Comparison of ENCODE assay signal across 12 cellular contexts in genomic region chr18:57427429-57428181, GRCh38. TPM values are rescaled to one million over a fixed set of nuclear protein-coding genes. Genes with fewer than 3 reads are reported as not detected.
DNase-seq lines count a peak whose midpoint lies in the region; ATAC-seq and TF ChIP-seq lines count a peak whose summit lies in the region.
"Had no signal": no experiment of that assay in that cellular context is flagged by ENCODE, and none has a peak within 500 bp of the region (broad histone marks: within the 10 kb centered on the region; RNA-seq: fewer than 3 reads in every experiment).

No MANE protein-coding gene starts in this region.

- H3K27me3 ChIP-seq in H7 (ENCODE audit: control insufficient read depth, insufficient read depth, low read length) (peaks cover 67% of the 10 kb centered on the region), duodenal mucosa (ENCODE audit: control insufficient read depth in 1 of 2, insufficient read depth in 2 of 2, low read length in 2 of 2) (peaks cover 12 to 19% of the 10 kb centered on the region in 2 donors), gastrocnemius medialis (peaks cover 62 to 90% (median 84%) of the 10 kb centered on the region in 3 donors)

- H3K4me3 Mint-ChIP-seq in activated CD4-positive, alpha-beta T cell treated with anti-CD3 and anti-CD28 coated beads, Interleukin-2, amount 10 ng/mL, durations not matched to agents 7 days and 5 days, result no peak overlapping the region

- DNase-seq in H7, result peak; percentile 87
- no peak for DNase-seq in left lobe of liver (ENCODE audit: low spot score)
- no peak for DNase-seq in gastrocnemius medialis
- DNase-seq in COLO668 (lab: John Stamatoyannopoulos, UW; ENCODE audit: unreplicated experiment), result no peak
- no peak for DNase-seq in central memory CD4-positive, alpha-beta T cell
- DNase-seq in activated CD4-positive, alpha-beta T cell treated with anti-CD3 and anti-CD28 coated beads, Interleukin-2, amount 10 ng/mL, durations not matched to agents 7 days and 5 days, result no peak
- DNase-seq: NCI-H187 treated with DMSO at 0.1 percent for 48 hours; stimulated activated CD4-positive, alpha-beta T cell treated with anti-CD3 and anti-CD28 coated beads, Interleukin-4, amount 100 ng/mL, for 1 hour had no signal

- POLR2A ChIA-PET in activated CD4-positive, alpha-beta T cell treated with anti-CD3 and anti-CD28 coated beads, Interleukin-2, amount 10 ng/mL, durations not matched to agents 7 days and 5 days (lab: Charles Lee), result no interaction called here

- peak overlapping the region; percentile 77 to 97 for H3K9ac ChIP-seq in duodenal mucosa (ENCODE audit: low read depth in 1 of 2, low read length in 2 of 2)

- H3K4me1 ChIP-seq in duodenal mucosa (ENCODE audit: control insufficient read depth in 1 of 2, insufficient read depth in 2 of 2, low read length in 2 of 2), result peaks cover 1 to 6% of the 10 kb centered on the region in 2 donors
- peaks cover 0 to 2% of the 10 kb centered on the region in 2 donors for H3K4me1 ChIP-seq in gastrocnemius medialis

- CTCF ChIA-PET in activated CD4-positive, alpha-beta T cell treated with anti-CD3 and anti-CD28 coated beads, Interleukin-2, amount 10 ng/mL, durations not matched to agents 7 days and 5 days (lab: Charles Lee), result no interaction called here

- TF ChIP-seq CTCF in gastrocnemius medialis (IDR thresholded peaks at IDR 0.05 in 4 of 5, conservative IDR thresholded peaks at IDR 0.05 in 1 of 5), result no peak

- peaks cover 5% of the 10 kb centered on the region for H3K4me1 Mint-ChIP-seq in activated CD4-positive, alpha-beta T cell treated with anti-CD3 and anti-CD28 coated beads, Interleukin-2, amount 10 ng/mL, durations not matched to agents 7 days and 5 days

- in situ Hi-C loops in gastrocnemius medialis (cut with MboI; ENCODE audit: low sequenced_read_pairs in 4 of 4), result no loop called here

- peaks cover 5% of the 10 kb centered on the region for H3K9me3 Mint-ChIP-seq in activated CD4-positive, alpha-beta T cell treated with anti-CD3 and anti-CD28 coated beads, Interleukin-2, amount 10 ng/mL, durations not matched to agents 7 days and 5 days

- peaks cover 4% of the 10 kb centered on the region for H3K36me3 Mint-ChIP-seq in activated CD4-positive, alpha-beta T cell treated with anti-CD3 and anti-CD28 coated beads, Interleukin-2, amount 10 ng/mL, durations not matched to agents 7 days and 5 days (ENCODE audit: low read depth)

- no peak overlapping the region for H3K27ac Mint-ChIP-seq in activated CD4-positive, alpha-beta T cell treated with anti-CD3 and anti-CD28 coated beads, Interleukin-2, amount 10 ng/mL, durations not matched to agents 7 days and 5 days

- H3K27me3 Mint-ChIP-seq in activated CD4-positive, alpha-beta T cell treated with anti-CD3 and anti-CD28 coated beads, Interleukin-2, amount 10 ng/mL, durations not matched to agents 7 days and 5 days, result peaks cover 62% of the 10 kb centered on the region

- H3K27ac ChIP-seq in duodenal mucosa (ENCODE audit: low read depth, low read length), result peak overlapping the region; percentile 83
- H3K27ac ChIP-seq in gastrocnemius medialis, result no peak overlapping the region

- H3K4me3 ChIP-seq in H7 (ENCODE audit: insufficient read depth, low read depth, low read length) (peak overlapping the region; percentile 55), duodenal mucosa (ENCODE audit: low read depth in 1 of 2, low read length in 2 of 2) (peak overlapping the region; percentile 82 to 95), gastrocnemius medialis (peak overlapping the region in 3 of 4 donors; percentile 12 to 36 (median 34))

- H3K9me3 ChIP-seq in duodenal mucosa (ENCODE audit: control insufficient read depth in 1 of 2, low read length in 2 of 2) (no peaks in the 10 kb centered on the region), gastrocnemius medialis (no peaks in the 10 kb centered on the region)

- no peak for TF ChIP-seq POLR2A in gastrocnemius medialis (IDR thresholded peaks at IDR 0.05)

- H3K36me3 ChIP-seq in H7 (replicated peaks; ENCODE audit: control insufficient read depth, insufficient read depth, low read length) (no peaks in the 10 kb centered on the region), duodenal mucosa (ENCODE audit: control insufficient read depth in 1 of 2, insufficient read depth in 2 of 2, low read length in 2 of 2) (no peaks in the 10 kb centered on the region), gastrocnemius medialis (no peaks in the 10 kb centered on the region)

- ATAC-seq in left lobe of liver (peak; percentile 56), gastrocnemius medialis (no peak), esophagus mucosa (no peak)
- ATAC-seq: Panc1 had no signal

- intact Hi-C loops in gastrocnemius medialis (cut with DNase I; ENCODE audit: low total_unique reads), result no loop called here

RNA-seq across cellular contexts. Expression of gene ONECUT2, which starts 7.6 kb away (rescaled TPM):
- 0.62 and 0.89 TPM in 2 replicates for total RNA-seq in H7 (2014; rRNA removed; shearing (Covaris generic))
- total RNA-seq in left lobe of liver (20.5 TPM), gastrocnemius medialis (under 1 TPM in 3 of 4 donors, not detected in 1; under 0.01 to 0.15 (median 0.04) TPM), esophagus mucosa (under 0.01 TPM)
- not detected for total RNA-seq in activated CD4-positive, alpha-beta T cell treated with anti-CD3 and anti-CD28 coated beads, Interleukin-2, amount 10 ng/mL, durations not matched to agents 7 days and 5 days
- total RNA-seq: mononuclear cell had no signal

Comparison
In these comparisons a context has a peak if more than half of its experiments do, and no peak if none do; other contexts are left out.
1. H3K4me3 ChIP-seq: peak in every context shown above with its lines; median percentile 88 in duodenal mucosa; 55 in H7; 34 in gastrocnemius medialis.
2. RNA of gene ONECUT2, which starts 7.6 kb away (total RNA-seq): 20.5 TPM in left lobe of liver (single experiment); 0.62 to 0.89 TPM in H7, under 0.01 to 0.15 TPM in gastrocnemius medialis, under 0.01 TPM in esophagus mucosa (single experiment) and not detected in activated CD4-positive, alpha-beta T cell treated with anti-CD3 and anti-CD28 coated beads, Interleukin-2, amount 10 ng/mL, durations not matched to agents 7 days and 5 days; every median in the first group is over 10 times any median in the second.